In the genomic region with DNA sequence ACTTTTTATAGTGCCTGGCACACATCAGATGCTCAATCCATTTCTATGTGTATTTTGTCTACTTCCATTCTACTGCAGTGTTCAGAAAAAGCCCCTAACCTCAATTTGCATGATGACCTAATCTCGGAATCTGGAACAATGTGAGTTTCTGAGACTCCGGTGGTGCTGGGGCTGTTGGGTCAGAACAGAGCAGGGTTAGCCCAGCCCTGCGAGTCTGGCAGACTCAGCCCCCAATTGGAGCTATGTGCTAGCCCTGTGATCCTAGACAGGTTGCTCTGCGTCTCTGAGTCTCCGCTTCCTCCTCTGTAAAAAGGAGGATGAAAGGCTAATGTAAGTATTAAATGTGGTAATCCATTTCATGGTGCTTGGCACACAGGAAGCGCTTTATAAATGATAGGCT, we compare ENCODE assay signal across 8 cellular contexts.
A peak's percentile ranks its signal among the peaks of the same experiment; 100 is the strongest.
DNase-seq lines count a peak whose midpoint lies in the region; ATAC-seq, FAIRE-seq and TF ChIP-seq lines count a peak whose summit lies in the region.
"Had no signal": no experiment of that assay in that cellular context is flagged by ENCODE, and none has a peak within 500 bp of the region (broad histone marks: within the 10 kb centered on the region; RNA-seq: fewer than 3 reads in every experiment).

No MANE protein-coding gene starts in this region.

- H3K4me1 ChIP-seq in ovary (ENCODE audit: insufficient read depth), result no peaks in the 10 kb centered on the region

- intact Hi-C loops in ovary (cut with DNase I), result no loop called here

- no peak for DNase-seq in GM19239 (ENCODE audit: insufficient read length, low spot score)
- peak; percentile 56 for DNase-seq in activated CD4-positive, alpha-beta T cell treated with anti-CD3 and anti-CD28 coated beads, Interleukin-2, amount 50 U/mL, for 1 hour
- DNase-seq in stimulated activated CD4-positive, alpha-beta T cell treated with anti-CD3 and anti-CD28 coated beads, Interleukin-4, amount 100 ng/mL, for 1 hour, result peak; percentile 50
- no peak for DNase-seq in ovary
- DNase-seq in NCI-H2107 (lab: John Stamatoyannopoulos, UW), result no peak
- DNase-seq in cerebellar cortex (ENCODE audit: low spot score), result no peak
- DNase-seq: PC-9 had no signal

- H3K9me3 ChIP-seq in ovary, result no peaks in the 10 kb centered on the region

- no peaks in the 10 kb centered on the region for H3K27me3 ChIP-seq in ovary

- no peak for TF ChIP-seq CTCF in ovary (IDR thresholded peaks at IDR 0.05)

- no peak for TF ChIP-seq POLR2A in ovary (IDR thresholded peaks at IDR 0.05)

- peak; percentile 89 for ATAC-seq in HG02852 (IDR thresholded peaks at IDR 0.05; ENCODE audit: unreplicated experiment)

- TF ChIP-seq EP300 in ovary (IDR thresholded peaks at IDR 0.05), result no peak

- WGBS in ovary, 3 donors, result 93 to 99% (median 95%) methylated on average over 6 of the region's 6 CpGs

- H3K4me3 ChIP-seq in ovary, result no peak overlapping the region
- H3K4me3 ChIP-seq: PC-9 had no signal

- no peaks in the 10 kb centered on the region for H3K36me3 ChIP-seq in ovary

- no peak overlapping the region for H3K27ac ChIP-seq in ovary
- H3K27ac ChIP-seq: PC-9 had no signal

- FAIRE-seq in GM19239 (lab: Jason Lieb, UNC), result peak; percentile 45

Comparison
In these comparisons a context has a peak if more than half of its experiments do, and no peak if none do; other contexts are left out.
1. DNase-seq: peak in activated CD4-positive, alpha-beta T cell treated with anti-CD3 and anti-CD28 coated beads, Interleukin-2, amount 50 U/mL, for 1 hour (single experiment) and stimulated activated CD4-positive, alpha-beta T cell treated with anti-CD3 and anti-CD28 coated beads, Interleukin-4, amount 100 ng/mL, for 1 hour (single experiment); none in GM19239 (single experiment), ovary (0 of 5), NCI-H2107 (single experiment) and cerebellar cortex (single experiment).